In genomic region chr3:73502609-73503560, GRCh38 we compare ENCODE assay signal across 8 cellular contexts.
DNase-seq lines count a peak whose midpoint lies in the region; ATAC-seq and TF ChIP-seq lines count a peak whose summit lies in the region.

No MANE protein-coding gene starts in this region.

- DNase-seq in C1 segment of cervical spinal cord (lab: John Stamatoyannopoulos, UW) (peak in 10 of 14 donors; percentile 2 to 61 (median 22)), NCI-H345 (lab: John Stamatoyannopoulos, UW) (peak; percentile 57), endodermal cell (peak; percentile 90), mesendoderm (peak; percentile 86)
- peak; percentile 80 for DNase-seq in activated CD4-positive, alpha-beta T cell treated with anti-CD3 and anti-CD28 coated beads, Interleukin-2, amount 10 ng/mL, durations not matched to agents 24 days and 14 days
- peak; percentile 6 to 18 for DNase-seq in stimulated activated CD8-positive, alpha-beta memory T cell treated with anti-CD3 and anti-CD28 coated beads, Interleukin-7, amount 100 ng/mL, for 4 hours (ENCODE audit: low read depth in 2 of 2)

- H3K27me3 Mint-ChIP-seq in activated CD4-positive, alpha-beta T cell treated with anti-CD3 and anti-CD28 coated beads, Interleukin-2, amount 10 ng/mL, durations not matched to agents 24 days and 14 days = peaks cover 4% of the 10 kb centered on the region
- peaks cover 9% of the 10 kb centered on the region for H3K27me3 Mint-ChIP-seq in endodermal cell (ENCODE audit: insufficient read depth)

- peak; percentile 96 for TF ChIP-seq CTCF in endodermal cell (conservative IDR thresholded peaks at IDR 0.05)

- no peak overlapping the region for H2BK5ac ChIP-seq in mesendoderm (ENCODE audit: low read length)

- H3K4me1 Mint-ChIP-seq in activated CD4-positive, alpha-beta T cell treated with anti-CD3 and anti-CD28 coated beads, Interleukin-2, amount 10 ng/mL, durations not matched to agents 24 days and 14 days = no peaks in the 10 kb centered on the region
- peaks cover 9% of the 10 kb centered on the region for H3K4me1 Mint-ChIP-seq in endodermal cell

- H3K27me3 ChIP-seq in endodermal cell (ENCODE audit: control insufficient read depth, insufficient read depth, low read length, poor library complexity, severe bottlenecking) (no peaks in the 10 kb centered on the region), mesendoderm (ENCODE audit: insufficient read depth, low read length, poor library complexity) (no peaks in the 10 kb centered on the region)

- no peak overlapping the region for H3K27ac Mint-ChIP-seq in activated CD4-positive, alpha-beta T cell treated with anti-CD3 and anti-CD28 coated beads, Interleukin-2, amount 10 ng/mL, durations not matched to agents 24 days and 14 days
- H3K27ac Mint-ChIP-seq in endodermal cell = no peak overlapping the region

- WGBS in endodermal cell (ENCODE audit: insufficient coverage in 1 of 2, insufficient read length in 1 of 2), 2 experiments = 54 to 77% methylated on average over 3 to 6 of the region's 6 CpGs
- WGBS in mesendoderm (ENCODE audit: extremely low coverage, insufficient coverage, low lambda C conversion rate) = no CpG with 5 or more reads among the region's 6 CpGs

- H2BK120ac ChIP-seq in mesendoderm (ENCODE audit: low read depth, low read length) = no peak overlapping the region

- no peak overlapping the region for H2BK15ac ChIP-seq in mesendoderm (replicated peaks; ENCODE audit: low read depth)

- H3K4me3 ChIP-seq in endodermal cell (ENCODE audit: low read length) (no peak overlapping the region), mesendoderm (ENCODE audit: low read length) (no peak overlapping the region)

- H3K4me3 Mint-ChIP-seq in activated CD4-positive, alpha-beta T cell treated with anti-CD3 and anti-CD28 coated beads, Interleukin-2, amount 10 ng/mL, durations not matched to agents 24 days and 14 days = no peak overlapping the region
- no peak overlapping the region for H3K4me3 Mint-ChIP-seq in endodermal cell

- H3K27ac ChIP-seq in endodermal cell (ENCODE audit: low read depth, low read length) (no peak overlapping the region), mesendoderm (ENCODE audit: low read depth, low read length) (no peak overlapping the region)

- no peaks in the 10 kb centered on the region for H3K9me3 Mint-ChIP-seq in activated CD4-positive, alpha-beta T cell treated with anti-CD3 and anti-CD28 coated beads, Interleukin-2, amount 10 ng/mL, durations not matched to agents 24 days and 14 days
- no peaks in the 10 kb centered on the region for H3K9me3 Mint-ChIP-seq in endodermal cell

- ATAC-seq in GM18870 (IDR thresholded peaks at IDR 0.05; ENCODE audit: unreplicated experiment) = peak; percentile 58
- ATAC-seq in HG03097 (IDR thresholded peaks at IDR 0.05; ENCODE audit: low FRiP score, unreplicated experiment) = peak; percentile 69

- H3K36me3 Mint-ChIP-seq in activated CD4-positive, alpha-beta T cell treated with anti-CD3 and anti-CD28 coated beads, Interleukin-2, amount 10 ng/mL, durations not matched to agents 24 days and 14 days (ENCODE audit: low read depth) = no peaks in the 10 kb centered on the region
- H3K36me3 Mint-ChIP-seq in endodermal cell (ENCODE audit: low read depth) = no peaks in the 10 kb centered on the region

- H4K8ac ChIP-seq in mesendoderm (ENCODE audit: low read depth, low read length) = no peak overlapping the region

- no peak overlapping the region for H3K4me2 ChIP-seq in mesendoderm (ENCODE audit: low read length)

- H2AK5ac ChIP-seq in mesendoderm (ENCODE audit: low read length) = no peak overlapping the region

- no peaks in the 10 kb centered on the region for H3K9me3 ChIP-seq in endodermal cell (ENCODE audit: control insufficient read depth, low read length)

- no peaks in the 10 kb centered on the region for H3K79me2 ChIP-seq in mesendoderm (ENCODE audit: control insufficient read depth, insufficient read depth, low read length)

- intact Hi-C loops in activated CD4-positive, alpha-beta T cell treated with anti-CD3 and anti-CD28 coated beads, Interleukin-2, amount 10 ng/mL, durations not matched to agents 24 days and 14 days (cut with micrococcal nuclease) = loop anchor here (1.0 kb wide), 1 partner anchor 402 kb away; no protein-coding TSS in a partner anchor

- H3K79me1 ChIP-seq in mesendoderm (ENCODE audit: low read length) = no peaks in the 10 kb centered on the region

- H4K5ac ChIP-seq in mesendoderm (ENCODE audit: low read length) = no peak overlapping the region

- H3K23ac ChIP-seq in mesendoderm (ENCODE audit: low read length) = no peak overlapping the region

- H3K36me3 ChIP-seq in endodermal cell (ENCODE audit: control insufficient read depth, insufficient read depth, low read length) (no peaks in the 10 kb centered on the region), mesendoderm (ENCODE audit: control insufficient read depth, insufficient read depth, low read length) (no peaks in the 10 kb centered on the region)

- H3K9ac ChIP-seq in endodermal cell (ENCODE audit: extremely low read depth, low read length, poor library complexity, severe bottlenecking) (no peak overlapping the region), mesendoderm (ENCODE audit: low read length) (no peak overlapping the region)

- H3K4me1 ChIP-seq in endodermal cell (ENCODE audit: control insufficient read depth, insufficient read depth, low read length) (no peaks in the 10 kb centered on the region), mesendoderm (ENCODE audit: control insufficient read depth, low read depth, low read length) (no peaks in the 10 kb centered on the region)

- peak overlapping the region; percentile 30 for H3K56ac ChIP-seq in mesendoderm (ENCODE audit: low read length)

- no peak overlapping the region for H3K18ac ChIP-seq in mesendoderm (ENCODE audit: low read length)

- H3K4ac ChIP-seq in mesendoderm (ENCODE audit: low read depth, low read length) = no peak overlapping the region

Comparison
In these comparisons a context has a peak if more than half of its experiments do, and no peak if none do; other contexts are left out.
1. DNase-seq: peak in every context shown above with its lines; median percentile 90 in endodermal cell; 86 in mesendoderm; 80 in activated CD4-positive, alpha-beta T cell treated with anti-CD3 and anti-CD28 coated beads, Interleukin-2, amount 10 ng/mL, durations not matched to agents 24 days and 14 days; 57 in NCI-H345; 22 in C1 segment of cervical spinal cord; 12 in stimulated activated CD8-positive, alpha-beta memory T cell treated with anti-CD3 and anti-CD28 coated beads, Interleukin-7, amount 100 ng/mL, for 4 hours.